ENCODE assay signal across 15 cellular contexts in the genomic region with DNA sequence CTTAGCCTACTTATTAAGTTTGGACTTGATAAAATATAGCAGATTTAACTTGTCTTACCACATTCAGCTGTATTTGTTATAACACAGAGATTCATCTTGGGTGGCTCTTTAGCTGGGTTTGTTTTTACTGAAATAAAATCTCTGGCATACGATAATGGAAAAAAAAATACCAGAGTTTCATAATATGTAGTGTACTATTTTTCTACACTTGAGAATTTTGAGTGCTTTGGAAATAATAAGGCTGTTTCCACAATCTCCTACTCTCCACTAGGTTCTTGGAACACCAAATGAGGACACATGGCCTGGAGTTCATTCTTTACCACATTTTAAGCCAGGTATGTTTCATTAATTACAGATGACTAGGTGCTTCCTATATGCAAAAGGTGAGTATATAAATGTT.
DNase-seq lines count a peak whose midpoint lies in the region; ATAC-seq and TF ChIP-seq lines count a peak whose summit lies in the region.
"Had no signal": no experiment of that assay in that cellular context is flagged by ENCODE, and none has a peak within 500 bp of the region (broad histone marks: within the 10 kb centered on the region; RNA-seq: fewer than 3 reads in every experiment).

No MANE protein-coding gene starts in this region.

- peak in 1 of 5 experiments; percentile 15 for TF ChIP-seq CTCF in tibial nerve (IDR thresholded peaks at IDR 0.05)

- WGBS in mesenchymal stem cell = no CpG with 5 or more reads among the region's 1 CpG
- WGBS in tibial nerve, 2 donors = 51 to 55% methylated on average over 1 of the region's 1 CpG

- no peak for TF ChIP-seq POLR2A in tibial nerve (IDR thresholded peaks at IDR 0.05)

- H3K9me3 ChIP-seq in mesenchymal stem cell (ENCODE audit: control insufficient read depth, low read length) (no peaks in the 10 kb centered on the region), tibial nerve (no peaks in the 10 kb centered on the region)
- H3K9me3 ChIP-seq: BLaER1 had no signal

- peak; percentile 45 for ATAC-seq in Right ventricle myocardium superior (ENCODE audit: poor library complexity)
- no peak for ATAC-seq in Right ventricle myocardium inferior
- no peak for ATAC-seq in HG03095 (IDR thresholded peaks at IDR 0.05; ENCODE audit: unreplicated experiment)
- ATAC-seq: CD8-positive, alpha-beta T cell had no signal

- no peak overlapping the region for H4K8ac ChIP-seq in mesenchymal stem cell (ENCODE audit: low read length)

- no peak overlapping the region for H4K91ac ChIP-seq in mesenchymal stem cell (ENCODE audit: low read length)

- H3K27me3 ChIP-seq in mesenchymal stem cell (ENCODE audit: control insufficient read depth in 1 of 2, insufficient read depth in 1 of 2, low read length in 2 of 2) (no peaks in the 10 kb centered on the region), tibial nerve (no peaks in the 10 kb centered on the region)
- H3K27me3 ChIP-seq: BLaER1 had no signal

- no peak overlapping the region for H2AFZ ChIP-seq in mesenchymal stem cell (ENCODE audit: low read depth, low read length)
- H2AFZ ChIP-seq: GM23248 had no signal

- H3K4me1 ChIP-seq in mesenchymal stem cell (ENCODE audit: control insufficient read depth, insufficient read depth, low read depth, low read length) = no peaks in the 10 kb centered on the region
- H3K4me1 ChIP-seq in tibial nerve = peaks cover 0 to 34% (median 5%) of the 10 kb centered on the region in 4 donors
- H3K4me1 ChIP-seq: BLaER1 had no signal

- H3K4ac ChIP-seq in mesenchymal stem cell (ENCODE audit: low read depth in 1 of 2, low read length in 2 of 2) = no peak overlapping the region

- H3K18ac ChIP-seq in mesenchymal stem cell (ENCODE audit: low read depth in 1 of 2, low read length in 2 of 2) = no peak overlapping the region

- no peak overlapping the region for H3K4me2 ChIP-seq in mesenchymal stem cell (ENCODE audit: low read length, poor library complexity, severe bottlenecking)
- H3K4me2 ChIP-seq: BLaER1 had no signal

- peak overlapping the region; percentile 62 for H3K9ac ChIP-seq in mesenchymal stem cell (ENCODE audit: low read length)
- H3K9ac ChIP-seq: BLaER1, GM23248 had no signal

- H3K14ac ChIP-seq in mesenchymal stem cell (ENCODE audit: low read length in 2 of 2) = no peak overlapping the region

- no peak overlapping the region for H3K23ac ChIP-seq in mesenchymal stem cell (ENCODE audit: low read length in 2 of 2)

- no peak overlapping the region for H2BK5ac ChIP-seq in mesenchymal stem cell (ENCODE audit: low read depth, low read length, poor library complexity, severe bottlenecking)

- H3K4me3 ChIP-seq in mesenchymal stem cell (ENCODE audit: insufficient read depth in 1 of 2, low read depth in 1 of 2, low read length in 2 of 2) = no peak overlapping the region
- H3K4me3 ChIP-seq in tibial nerve = no peak overlapping the region
- H3K4me3 ChIP-seq: BLaER1, GM23248 had no signal

- peaks cover 2% of the 10 kb centered on the region for H3K79me1 ChIP-seq in mesenchymal stem cell (replicated peaks; ENCODE audit: low read length, poor library complexity, severe bottlenecking)

- no peak overlapping the region for H2BK12ac ChIP-seq in mesenchymal stem cell (ENCODE audit: low read length in 2 of 2)

- intact Hi-C loops in Right ventricle myocardium superior (cut with DNase I) (no loop called here), Right ventricle myocardium inferior (cut with DNase I) (no loop called here)

- no peak overlapping the region for H2BK15ac ChIP-seq in mesenchymal stem cell (ENCODE audit: low read depth, poor library complexity, severe bottlenecking)

- DNase-seq in Right ventricle myocardium superior (no peak), Right ventricle myocardium inferior (ENCODE audit: missing footprints) (no peak), fibroblast of the conjunctiva (ENCODE audit: low read depth) (peak; percentile 1), mesenchymal stem cell (no peak), tibial nerve (ENCODE audit: low spot score in 2 of 2) (no peak), hypothalamus (lab: John Stamatoyannopoulos, UW) (no peak), superior temporal gyrus (ENCODE audit: extremely low spot score) (no peak)
- DNase-seq: CD8-positive, alpha-beta T cell; DMS79 treated with DMSO at 0.1 percent for 48 hours; HCEC 1CT; NCI-H187; NCI-H748 treated with DMSO at 0.1 percent for 48 hours had no signal

- H3K27ac ChIP-seq in mesenchymal stem cell (ENCODE audit: low read length, poor library complexity, severe bottlenecking) = no peak overlapping the region
- peak overlapping the region in 3 of 4 donors; percentile 33 to 79 (median 78) for H3K27ac ChIP-seq in tibial nerve
- H3K27ac ChIP-seq: BLaER1, GM23248 had no signal

- TF ChIP-seq EP300 in tibial nerve (IDR thresholded peaks at IDR 0.05) = peak in 1 of 2 donors; percentile 34

- no peak overlapping the region for H2BK120ac ChIP-seq in mesenchymal stem cell (ENCODE audit: low read depth, low read length)

- H3K36me3 ChIP-seq in mesenchymal stem cell (ENCODE audit: control insufficient read depth in 1 of 2, insufficient read depth in 2 of 2, low read depth in 1 of 2, low read length in 2 of 2) (peaks cover 0 to 2% of the 10 kb centered on the region in 2 experiments), tibial nerve (no peaks in the 10 kb centered on the region)

- H2AK5ac ChIP-seq in mesenchymal stem cell (ENCODE audit: low read length, severe bottlenecking) = no peak overlapping the region
